23 cellular contexts compared by ENCODE assay signal in the genomic region with DNA sequence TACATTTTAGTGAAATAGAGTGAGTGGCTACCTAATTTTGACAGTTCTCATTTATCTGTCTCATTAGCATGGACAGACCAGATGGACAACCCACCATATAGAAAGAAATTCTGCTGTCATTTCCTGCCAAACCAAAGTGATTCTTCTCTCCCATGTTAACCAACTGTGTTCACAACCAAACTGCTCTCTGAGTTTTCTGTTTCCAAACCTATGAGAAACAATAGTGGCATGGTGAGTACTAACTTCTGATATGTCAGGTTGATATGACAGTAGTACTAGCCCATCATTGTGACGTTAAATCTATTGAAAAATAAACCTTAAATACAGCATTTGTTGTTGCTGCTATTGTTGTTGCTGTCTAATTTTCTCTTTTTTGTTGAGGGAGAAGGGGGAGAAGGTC.
DNase-seq lines count a peak whose midpoint lies in the region; ATAC-seq and TF ChIP-seq lines count a peak whose summit lies in the region.
"Had no signal": no experiment of that assay in that cellular context is flagged by ENCODE, and none has a peak within 500 bp of the region (broad histone marks: within the 10 kb centered on the region; RNA-seq: fewer than 3 reads in every experiment).

No MANE protein-coding gene starts in this region.

- peaks cover 22% of the 10 kb centered on the region for H3K4me1 ChIP-seq in DOHH2 (ENCODE audit: control insufficient read depth, low read length)
- peaks cover 9% of the 10 kb centered on the region for H3K4me1 ChIP-seq in OCI-LY7 (ENCODE audit: insufficient read depth, low read length, poor library complexity, severe bottlenecking)
- H3K4me1 ChIP-seq: BLaER1, Caco-2, SJSA1 had no signal

- H3K4me3 Mint-ChIP-seq in activated T-cell treated with anti-CD3 and anti-CD28 coated beads, Interleukin-2, amount 50 U/mL, for 24 hours: no peak overlapping the region
- no peak overlapping the region for H3K4me3 Mint-ChIP-seq in activated T-cell treated with anti-CD3 and anti-CD28 coated beads, Interleukin-2, amount 50 U/mL, for 4 hours
- peak overlapping the region; percentile 0 to 42 for H3K4me3 Mint-ChIP-seq in effector memory CD8-positive, alpha-beta T cell
- no peak overlapping the region for H3K4me3 Mint-ChIP-seq in type B pancreatic cell
- H3K4me3 Mint-ChIP-seq: CD4-positive, alpha-beta T cell had no signal

- no peaks in the 10 kb centered on the region for H3K27me3 Mint-ChIP-seq in activated T-cell treated with anti-CD3 and anti-CD28 coated beads, Interleukin-2, amount 50 U/mL, for 24 hours
- no peaks in the 10 kb centered on the region for H3K27me3 Mint-ChIP-seq in activated T-cell treated with anti-CD3 and anti-CD28 coated beads, Interleukin-2, amount 50 U/mL, for 4 hours (ENCODE audit: low read depth)
- H3K27me3 Mint-ChIP-seq in effector memory CD8-positive, alpha-beta T cell: no peaks in the 10 kb centered on the region
- no peaks in the 10 kb centered on the region for H3K27me3 Mint-ChIP-seq in type B pancreatic cell
- H3K27me3 Mint-ChIP-seq: CD4-positive, alpha-beta T cell had no signal

- POLR2A ChIA-PET in OCI-LY7 (lab: Charles Lee): no interaction called here

- H3K27ac Mint-ChIP-seq in activated T-cell treated with anti-CD3 and anti-CD28 coated beads, Interleukin-2, amount 50 U/mL, for 24 hours: peak overlapping the region; percentile 28
- H3K27ac Mint-ChIP-seq in effector memory CD8-positive, alpha-beta T cell: peak overlapping the region; percentile 1 to 88
- peak overlapping the region; percentile 16 for H3K27ac Mint-ChIP-seq in type B pancreatic cell
- H3K27ac Mint-ChIP-seq: CD4-positive, alpha-beta T cell had no signal

- BruUV-seq in OCI-LY7 (replicated peaks; lab: Mats Ljungman, UMichigan): no TSS peak

- H3K36me3 Mint-ChIP-seq in activated T-cell treated with anti-CD3 and anti-CD28 coated beads, Interleukin-2, amount 50 U/mL, for 24 hours (ENCODE audit: low read depth): no peaks in the 10 kb centered on the region
- no peaks in the 10 kb centered on the region for H3K36me3 Mint-ChIP-seq in activated T-cell treated with anti-CD3 and anti-CD28 coated beads, Interleukin-2, amount 50 U/mL, for 4 hours (ENCODE audit: insufficient read depth)
- no peaks in the 10 kb centered on the region for H3K36me3 Mint-ChIP-seq in effector memory CD8-positive, alpha-beta T cell (ENCODE audit: insufficient read depth)
- H3K36me3 Mint-ChIP-seq in type B pancreatic cell: peaks cover 14% of the 10 kb centered on the region

- H4K20me1 ChIP-seq in DOHH2 (ENCODE audit: control insufficient read depth, insufficient read depth, low read depth, low read length): no peaks in the 10 kb centered on the region
- H4K20me1 ChIP-seq in OCI-LY7 (ENCODE audit: insufficient read depth, low read length): no peaks in the 10 kb centered on the region
- H4K20me1 ChIP-seq: BLaER1 had no signal

- H3K4me1 Mint-ChIP-seq in activated T-cell treated with anti-CD3 and anti-CD28 coated beads, Interleukin-2, amount 50 U/mL, for 24 hours (ENCODE audit: low read depth): peaks cover 10% of the 10 kb centered on the region
- peaks cover 13% of the 10 kb centered on the region for H3K4me1 Mint-ChIP-seq in activated T-cell treated with anti-CD3 and anti-CD28 coated beads, Interleukin-2, amount 50 U/mL, for 4 hours (ENCODE audit: low read depth)
- H3K4me1 Mint-ChIP-seq in effector memory CD8-positive, alpha-beta T cell (ENCODE audit: low read depth in 2 of 2): peaks cover 12 to 37% of the 10 kb centered on the region in 2 donors
- no peaks in the 10 kb centered on the region for H3K4me1 Mint-ChIP-seq in type B pancreatic cell (ENCODE audit: unreplicated experiment)

- peak overlapping the region; percentile 17 for H3K4me2 ChIP-seq in DOHH2 (ENCODE audit: low read length)
- H3K4me2 ChIP-seq in OCI-LY7 (ENCODE audit: low read length): no peak overlapping the region
- H3K4me2 ChIP-seq: BLaER1 had no signal

- intact Hi-C loops in OCI-LY7 (cut with micrococcal nuclease; ENCODE audit: unreplicated experiment): no loop called here

- ATAC-seq in activated T-cell treated with anti-CD3 and anti-CD28 coated beads, Interleukin-2, amount 50 U/mL, for 4 hours: no peak
- no peak for ATAC-seq in effector memory CD8-positive, alpha-beta T cell (replicated peaks)

- no peak for DNase-seq in activated T-cell treated with anti-CD3 and anti-CD28 coated beads, Interleukin-2, amount 50 U/mL, for 24 hours
- DNase-seq in activated T-cell treated with anti-CD3 and anti-CD28 coated beads, Interleukin-2, amount 50 U/mL, for 4 hours: no peak
- no peak for DNase-seq in effector memory CD8-positive, alpha-beta T cell
- DNase-seq in type B pancreatic cell (ENCODE audit: extremely low spot score, unreplicated experiment) (no peak), OCI-LY7 (ENCODE audit: low spot score) (no peak), retina (no peak)
- DNase-seq: Caco-2; CD4-positive, alpha-beta T cell; EL; GDM1; HCEC 1CT; KBM-7; NCI-H1105 treated with DMSO at 0.1 percent for 48 hours; NCI-H146; NCI-H1930; NCI-H2107; NCI-H526; NCI-H82; Right ventricle myocardium superior; RPMI8226 had no signal

- H3K27ac ChIP-seq in DOHH2 (ENCODE audit: low read depth, low read length) (no peak overlapping the region), OCI-LY7 (ENCODE audit: low read depth, low read length, poor library complexity, severe bottlenecking) (no peak overlapping the region)
- H3K27ac ChIP-seq: BLaER1, SJSA1 had no signal

- H3K9me3 Mint-ChIP-seq in activated T-cell treated with anti-CD3 and anti-CD28 coated beads, Interleukin-2, amount 50 U/mL, for 24 hours: no peaks in the 10 kb centered on the region
- H3K9me3 Mint-ChIP-seq in activated T-cell treated with anti-CD3 and anti-CD28 coated beads, Interleukin-2, amount 50 U/mL, for 4 hours: no peaks in the 10 kb centered on the region
- H3K9me3 Mint-ChIP-seq in effector memory CD8-positive, alpha-beta T cell: no peaks in the 10 kb centered on the region
- peaks cover 5% of the 10 kb centered on the region for H3K9me3 Mint-ChIP-seq in type B pancreatic cell
- H3K9me3 Mint-ChIP-seq: CD4-positive, alpha-beta T cell had no signal

- no peaks in the 10 kb centered on the region for H3F3A ChIP-seq in DOHH2 (ENCODE audit: control insufficient read depth, insufficient read depth)

- no peak overlapping the region for H2AFZ ChIP-seq in OCI-LY7 (ENCODE audit: low read length)

- H3K4me3 ChIP-seq in DOHH2 (ENCODE audit: low read length) (no peak overlapping the region), OCI-LY7 (ENCODE audit: low read depth, low read length, poor library complexity, severe bottlenecking) (no peak overlapping the region)
- H3K4me3 ChIP-seq: BLaER1, SJSA1 had no signal

- no peaks in the 10 kb centered on the region for H3K79me2 ChIP-seq in DOHH2 (ENCODE audit: control insufficient read depth, low read length)
- no peaks in the 10 kb centered on the region for H3K79me2 ChIP-seq in OCI-LY7 (ENCODE audit: insufficient read depth, low read depth, low read length)

- no peaks in the 10 kb centered on the region for H3K27me3 ChIP-seq in DOHH2 (ENCODE audit: control insufficient read depth, low read length)
- H3K27me3 ChIP-seq: BLaER1, SJSA1 had no signal

- H3K36me3 ChIP-seq in DOHH2 (ENCODE audit: control insufficient read depth, low read length) (no peaks in the 10 kb centered on the region), OCI-LY7 (ENCODE audit: insufficient read depth, low read length) (no peaks in the 10 kb centered on the region; the same call in 1 of the 2 replicates)
- H3K36me3 ChIP-seq: BLaER1, SJSA1 had no signal

- no peaks in the 10 kb centered on the region for H3K9me2 ChIP-seq in DOHH2 (replicated peaks; ENCODE audit: control insufficient read depth, low read length)
- no peaks in the 10 kb centered on the region; the same call in 1 of the 2 replicates for H3K9me2 ChIP-seq in OCI-LY7 (ENCODE audit: insufficient read depth, low read length)

- TF ChIP-seq CTCF in DOHH2 (IDR thresholded peaks at IDR 0.05; ENCODE audit: low read depth, low read length, poor library complexity, severe bottlenecking): no peak
- no peak for TF ChIP-seq CTCF in type B pancreatic cell (conservative IDR thresholded peaks at IDR 0.05)
- TF ChIP-seq CTCF in OCI-LY7 (conservative IDR thresholded peaks at IDR 0.05; ENCODE audit: low read length): no peak

- H3K9me3 ChIP-seq in DOHH2 (ENCODE audit: control insufficient read depth, insufficient read depth, low read length) (no peaks in the 10 kb centered on the region), OCI-LY7 (ENCODE audit: low read length) (no peaks in the 10 kb centered on the region)
- H3K9me3 ChIP-seq: BLaER1, Caco-2, SJSA1 had no signal

- CTCF ChIA-PET in OCI-LY7 (lab: Charles Lee; ENCODE audit: unreplicated experiment): no interaction called here

Comparison
In these comparisons a context has a peak if more than half of its experiments do, and no peak if none do; other contexts are left out.
1. H3K4me3 Mint-ChIP-seq: peak in effector memory CD8-positive, alpha-beta T cell (2 of 2); none in activated T-cell treated with anti-CD3 and anti-CD28 coated beads, Interleukin-2, amount 50 U/mL, for 24 hours (single experiment), activated T-cell treated with anti-CD3 and anti-CD28 coated beads, Interleukin-2, amount 50 U/mL, for 4 hours (single experiment) and type B pancreatic cell (single experiment).
2. Peak in every context shown above with its lines, with median percentiles within 50 percentile points of each other: H3K27ac Mint-ChIP-seq.